Comparison of ENCODE assay signal across 21 cellular contexts in genomic region chr2:127888772-127889171, GRCh38.
"Had no signal": no experiment of that assay in that cellular context is flagged by ENCODE, and none has a peak within 500 bp of the region (broad histone marks: within the 10 kb centered on the region; RNA-seq: fewer than 3 reads in every experiment).

No MANE protein-coding gene starts in this region.

- H3K9me3 Mint-ChIP-seq: dendritic cell treated with granulocyte-macrophage colony-stimulating factor and Interleukin-4, amounts not matched to agents 40 ng/mL and 50 ng/mL, for 4 days; effector memory CD8-positive, alpha-beta T cell; naive thymus-derived CD8-positive, alpha-beta T cell; neural progenitor cell had no signal

- DNase-seq: effector memory CD8-positive, alpha-beta T cell; foreskin fibroblast; hippocampal formation; left colon; mesendoderm; naive thymus-derived CD8-positive, alpha-beta T cell; nucleus accumbens; ovary; stimulated activated CD4-positive, alpha-beta T cell treated with anti-CD3 and anti-CD28 coated beads, Interleukin-2, amount 100 ng/mL, for 48 hours; stimulated activated naive CD4-positive, alpha-beta T cell treated with Interleukin-2 at 50 U/mL for 16 hours; thyroid gland; upper lobe of left lung; uterus had no signal

- H3K27me3 Mint-ChIP-seq: effector memory CD8-positive, alpha-beta T cell; naive thymus-derived CD8-positive, alpha-beta T cell had no signal

- H3K27me3 ChIP-seq: esophagus muscularis mucosa, neural progenitor cell, ovary, right atrium auricular region, suprapubic skin, thyroid gland, upper lobe of left lung, uterus had no signal

- ATAC-seq: effector memory CD8-positive, alpha-beta T cell; left colon; naive thymus-derived CD8-positive, alpha-beta T cell had no signal

- H3K4me3 ChIP-seq: esophagus muscularis mucosa, ovary, right atrium auricular region, smooth muscle cell, suprapubic skin, thyroid gland, upper lobe of left lung, uterus had no signal

- H3K27ac ChIP-seq: epithelial cell of prostate, neural progenitor cell, suprapubic skin, uterus had no signal

- H3K27ac Mint-ChIP-seq: dendritic cell treated with granulocyte-macrophage colony-stimulating factor and Interleukin-4, amounts not matched to agents 40 ng/mL and 50 ng/mL, for 4 days; effector memory CD8-positive, alpha-beta T cell had no signal

- FAIRE-seq: colon had no signal

- H3K4me3 Mint-ChIP-seq: dendritic cell treated with granulocyte-macrophage colony-stimulating factor and Interleukin-4, amounts not matched to agents 40 ng/mL and 50 ng/mL, for 4 days; effector memory CD8-positive, alpha-beta T cell had no signal

- H3K9ac ChIP-seq: neural progenitor cell had no signal

- H3K9me3 ChIP-seq: esophagus muscularis mucosa, ovary, right atrium auricular region, suprapubic skin, thyroid gland, upper lobe of left lung, uterus had no signal

- H3K36me3 ChIP-seq: ovary, suprapubic skin, thyroid gland, upper lobe of left lung, uterus had no signal
